ENCODE assay signal across 11 cellular contexts in genomic region chr15:56371495-56372147, GRCh38. TPM values are rescaled to one million over a fixed set of nuclear protein-coding genes. Genes with fewer than 3 reads are reported as not detected.
DNase-seq lines count a peak whose midpoint lies in the region; ATAC-seq, FAIRE-seq and TF ChIP-seq lines count a peak whose summit lies in the region.
"Had no signal": no experiment of that assay in that cellular context is flagged by ENCODE, and none has a peak within 500 bp of the region (broad histone marks: within the 10 kb centered on the region; RNA-seq: fewer than 3 reads in every experiment).

No MANE protein-coding gene starts in this region.

- intact Hi-C loops in left cardiac atrium (cut with DNase I), result no loop called here

- ATAC-seq in HG02852 (IDR thresholded peaks at IDR 0.05; ENCODE audit: unreplicated experiment) (peak; percentile 93), left cardiac atrium (no peak)
- ATAC-seq: HCT116 had no signal

- DNase-seq in D721Med (ENCODE audit: insufficient read length, low spot score) (no peak), GM19238 (ENCODE audit: insufficient read length, low spot score) (peak; percentile 5), NAMALWA (ENCODE audit: low spot score) (peak; percentile 39), left cardiac atrium (no peak), NCI-H2196 (lab: John Stamatoyannopoulos, UW; ENCODE audit: unreplicated experiment) (no peak), DMS79 (lab: John Stamatoyannopoulos, UW) (no peak)
- no peak for DNase-seq in stimulated activated CD8-positive, alpha-beta memory T cell treated with anti-CD3 and anti-CD28 coated beads, Interleukin-4, amount 100 ng/mL, for 48 hours
- DNase-seq: foreskin melanocyte, NCI-H2081 had no signal

- peak; percentile 11 for FAIRE-seq in D721Med (lab: Jason Lieb, UNC)

- no peak for TF ChIP-seq CTCF in D721Med (IDR thresholded peaks at IDR 0.05; ENCODE audit: insufficient read depth, missing control alignments)

RNA-seq across cellular contexts. Expression of gene TEX9, which starts 6.4 kb away (rescaled TPM):
- total RNA-seq in left cardiac atrium, result 1 to 10 TPM; 1.1 to 1.5 TPM

Comparison
In these comparisons a context has a peak if more than half of its experiments do, and no peak if none do; other contexts are left out.
1. DNase-seq: peak in GM19238 (single experiment) and NAMALWA (single experiment); none in D721Med (single experiment), left cardiac atrium (single experiment), NCI-H2196 (single experiment), stimulated activated CD8-positive, alpha-beta memory T cell treated with anti-CD3 and anti-CD28 coated beads, Interleukin-4, amount 100 ng/mL, for 48 hours (single experiment) and DMS79 (single experiment).